18 cellular contexts compared by ENCODE assay signal in the genomic region with DNA sequence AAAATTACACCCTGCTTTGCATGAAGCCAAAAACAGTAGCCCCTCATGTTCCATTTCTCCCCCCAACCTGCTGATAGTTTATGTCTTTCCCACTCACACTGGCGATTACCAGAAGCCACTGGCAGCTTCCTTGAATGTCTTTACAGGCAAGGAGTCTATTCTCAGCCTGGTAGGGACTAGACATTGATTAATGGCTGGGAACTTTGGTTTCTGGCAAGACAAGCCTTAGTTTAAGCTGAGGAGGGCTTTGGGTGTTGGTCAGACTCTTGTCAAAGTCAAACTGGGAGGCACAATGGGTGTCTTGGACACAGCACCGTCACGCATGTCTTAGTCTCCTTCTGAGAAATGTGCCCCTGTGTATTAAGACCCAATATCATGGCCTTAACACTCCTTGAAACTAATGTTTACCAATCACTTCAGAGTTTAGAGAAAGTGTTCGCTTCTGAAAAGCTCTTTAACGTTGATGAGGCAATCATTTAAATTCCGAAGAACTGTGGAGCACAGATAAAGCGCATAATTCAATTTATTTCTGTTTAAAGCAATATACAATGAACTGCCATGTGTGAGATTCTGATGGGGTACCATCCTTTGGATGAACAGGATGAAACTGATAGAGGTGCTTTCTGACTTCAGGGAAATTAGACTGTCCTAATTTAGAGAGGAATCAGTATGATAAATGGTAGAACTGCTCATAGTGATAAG. TPM values are rescaled to one million over a fixed set of nuclear protein-coding genes. Genes with fewer than 3 reads are reported as not detected.
DNase-seq lines count a peak whose midpoint lies in the region; TF ChIP-seq lines count a peak whose summit lies in the region.
"Had no signal": no experiment of that assay in that cellular context is flagged by ENCODE, and none has a peak within 500 bp of the region (broad histone marks: within the 10 kb centered on the region; RNA-seq: fewer than 3 reads in every experiment).

No MANE protein-coding gene starts in this region.

- DNase-seq in OCI-LY7 (ENCODE audit: low spot score) (no peak), nephron progenitor cell (no peak), thyroid gland (no peak), NCI-H774 (lab: John Stamatoyannopoulos, UW) (no peak), NCI-H146 treated with DMSO at 0.1 percent for 48 hours (lab: John Stamatoyannopoulos, UW; ENCODE audit: unreplicated experiment) (no peak), BE2C (no peak)
- DNase-seq: CD8-positive, alpha-beta memory T cell; GOT3; NCI-H1105; NCI-H187; NCI-H226; NCI-H524; PC-9; SIG-M5 had no signal

- no peaks in the 10 kb centered on the region for H3K9me3 Mint-ChIP-seq in dendritic cell treated with granulocyte-macrophage colony-stimulating factor and Interleukin-4, amounts not matched to agents 40 ng/mL and 50 ng/mL, for 4 days
- H3K9me3 Mint-ChIP-seq in nephron progenitor cell = peaks cover 12% of the 10 kb centered on the region

- no TSS peak for BruUV-seq in OCI-LY7 (replicated peaks; lab: Mats Ljungman, UMichigan)

- H3K36me3 ChIP-seq in OCI-LY7 (ENCODE audit: insufficient read depth, low read length) = no peaks in the 10 kb centered on the region
- H3K36me3 ChIP-seq in thyroid gland = no peaks in the 10 kb centered on the region
- no peaks in the 10 kb centered on the region for H3K36me3 ChIP-seq in BE2C
- H3K36me3 ChIP-seq: BLaER1 had no signal

- peaks cover 62% of the 10 kb centered on the region for H3K4me1 ChIP-seq in OCI-LY7 (ENCODE audit: insufficient read depth, low read length, poor library complexity, severe bottlenecking)
- peaks cover 20 to 36% of the 10 kb centered on the region in 2 donors for H3K4me1 ChIP-seq in thyroid gland
- H3K4me1 ChIP-seq in BE2C = peaks cover 3% of the 10 kb centered on the region

- H3K4me3 Mint-ChIP-seq in dendritic cell treated with granulocyte-macrophage colony-stimulating factor and Interleukin-4, amounts not matched to agents 40 ng/mL and 50 ng/mL, for 4 days = no peak overlapping the region
- no peak overlapping the region for H3K4me3 Mint-ChIP-seq in nephron progenitor cell
- H3K4me3 Mint-ChIP-seq: CD8-positive, alpha-beta memory T cell had no signal

- 84 to 89% methylated on average over 7 of the region's 7 CpGs for whole genome bisulfite sequencing in thyroid gland, 2 donors

- H2AFZ ChIP-seq in OCI-LY7 (ENCODE audit: low read length) = peak overlapping the region; percentile 7; the same call in 1 of the 2 replicates
- H2AFZ ChIP-seq: PC-9 had no signal

- no peaks in the 10 kb centered on the region for H3K79me2 ChIP-seq in OCI-LY7 (ENCODE audit: insufficient read depth, low read depth, low read length)

- intact Hi-C loops in OCI-LY7 (cut with micrococcal nuclease; ENCODE audit: unreplicated experiment) (no loop called here), thyroid gland (cut with DNase I) (no loop called here)
- intact Hi-C loops in dendritic cell treated with granulocyte-macrophage colony-stimulating factor and Interleukin-4, amounts not matched to agents 40 ng/mL and 50 ng/mL, for 4 days (cut with micrococcal nuclease) = loop anchor here (2.0 to 10.0 kb wide), 2 partner anchors 51 kb away; a partner anchor contains a TSS

- TF ChIP-seq POLR2A in thyroid gland (IDR thresholded peaks at IDR 0.05) = no peak

- H3K27ac ChIP-seq in OCI-LY7 (ENCODE audit: low read depth, low read length, poor library complexity, severe bottlenecking) = no peak overlapping the region
- peak overlapping the region in 2 of 3 donors; percentile 69 to 73 for H3K27ac ChIP-seq in thyroid gland
- H3K27ac ChIP-seq: BLaER1, PC-9, RWPE1 had no signal

- H3K36me3 Mint-ChIP-seq in dendritic cell treated with granulocyte-macrophage colony-stimulating factor and Interleukin-4, amounts not matched to agents 40 ng/mL and 50 ng/mL, for 4 days (ENCODE audit: low read depth) = no peaks in the 10 kb centered on the region
- no peaks in the 10 kb centered on the region for H3K36me3 Mint-ChIP-seq in nephron progenitor cell (ENCODE audit: low read depth)

- TF ChIP-seq CTCF in OCI-LY7 (conservative IDR thresholded peaks at IDR 0.05; ENCODE audit: low read length) = no peak
- TF ChIP-seq CTCF in nephron progenitor cell (IDR thresholded peaks at IDR 0.05) = no peak
- TF ChIP-seq CTCF in thyroid gland (IDR thresholded peaks at IDR 0.05) = no peak
- no peak for TF ChIP-seq CTCF in BE2C (IDR thresholded peaks at IDR 0.05; ENCODE audit: low read depth, low read length)

- H3K4me3 ChIP-seq in OCI-LY7 (ENCODE audit: low read depth, low read length, poor library complexity, severe bottlenecking) (no peak overlapping the region), thyroid gland (replicated peaks in 1 of 3) (no peak overlapping the region), BE2C (ENCODE audit: low read depth, low read length) (no peak overlapping the region)
- H3K4me3 ChIP-seq: A549, BLaER1, PC-9 had no signal

- POLR2A ChIA-PET in OCI-LY7 (lab: Charles Lee) = interaction anchor here (1.0 to 5.7 kb wide), 6 partner anchors 8 to 101 kb away, joined by 3 to 25 read pairs (median 5); no protein-coding TSS in a partner anchor

- H3K27me3 ChIP-seq in thyroid gland (no peaks in the 10 kb centered on the region), BE2C (no peaks in the 10 kb centered on the region)
- H3K27me3 ChIP-seq: BLaER1 had no signal

- H3K9me3 ChIP-seq in OCI-LY7 (ENCODE audit: low read length) (no peaks in the 10 kb centered on the region), thyroid gland (no peaks in the 10 kb centered on the region), BE2C (no peaks in the 10 kb centered on the region)
- H3K9me3 ChIP-seq: A549 had no signal

- H3K27ac Mint-ChIP-seq in dendritic cell treated with granulocyte-macrophage colony-stimulating factor and Interleukin-4, amounts not matched to agents 40 ng/mL and 50 ng/mL, for 4 days = peak overlapping the region; percentile 73
- peak overlapping the region; percentile 1 for H3K27ac Mint-ChIP-seq in nephron progenitor cell
- H3K27ac Mint-ChIP-seq: CD8-positive, alpha-beta memory T cell had no signal

- H3K9me2 ChIP-seq in OCI-LY7 (ENCODE audit: insufficient read depth, low read length) = no peaks in the 10 kb centered on the region

- no peak overlapping the region for H3K4me2 ChIP-seq in OCI-LY7 (ENCODE audit: low read length)
- H3K4me2 ChIP-seq: A549, PC-9 had no signal

- H4K20me1 ChIP-seq in OCI-LY7 (ENCODE audit: insufficient read depth, low read length) = no peaks in the 10 kb centered on the region
- H4K20me1 ChIP-seq: BLaER1 had no signal

- CTCF ChIA-PET in OCI-LY7 (lab: Charles Lee; ENCODE audit: unreplicated experiment) = interaction anchor here (0.6 to 1.0 kb wide), 2 partner anchors 11 to 59 kb away, joined by 3 read pairs; no protein-coding TSS in a partner anchor

- peaks cover 57% of the 10 kb centered on the region for H3K4me1 Mint-ChIP-seq in dendritic cell treated with granulocyte-macrophage colony-stimulating factor and Interleukin-4, amounts not matched to agents 40 ng/mL and 50 ng/mL, for 4 days (ENCODE audit: low read depth)
- H3K4me1 Mint-ChIP-seq in nephron progenitor cell = peaks cover 53% of the 10 kb centered on the region
- H3K4me1 Mint-ChIP-seq: CD8-positive, alpha-beta memory T cell had no signal

- H3K27me3 Mint-ChIP-seq in dendritic cell treated with granulocyte-macrophage colony-stimulating factor and Interleukin-4, amounts not matched to agents 40 ng/mL and 50 ng/mL, for 4 days = no peaks in the 10 kb centered on the region
- H3K27me3 Mint-ChIP-seq in nephron progenitor cell (ENCODE audit: low read depth, poor library complexity) = peaks cover 3% of the 10 kb centered on the region

RNA-seq across cellular contexts. Expression of a gene that starts 53.9 kb away (rescaled TPM):
- 11.8 and 12.6 TPM in 2 replicates for total RNA-seq in OCI-LY7 (2014; rRNA removed; shearing (Covaris generic))
- total RNA-seq in OCI-LY7 (2022) (21.5 and 31.8 TPM in 2 replicates), thyroid gland (10 to 100 TPM; 51.5 to 69.5 (median 66.1) TPM)
- 18.9 TPM for polyA plus RNA-seq in BE2C (2012; ENCODE audit: insufficient read depth, insufficient read length, low read depth)
